Comparison of ENCODE assay signal across 19 cellular contexts in the genomic region with DNA sequence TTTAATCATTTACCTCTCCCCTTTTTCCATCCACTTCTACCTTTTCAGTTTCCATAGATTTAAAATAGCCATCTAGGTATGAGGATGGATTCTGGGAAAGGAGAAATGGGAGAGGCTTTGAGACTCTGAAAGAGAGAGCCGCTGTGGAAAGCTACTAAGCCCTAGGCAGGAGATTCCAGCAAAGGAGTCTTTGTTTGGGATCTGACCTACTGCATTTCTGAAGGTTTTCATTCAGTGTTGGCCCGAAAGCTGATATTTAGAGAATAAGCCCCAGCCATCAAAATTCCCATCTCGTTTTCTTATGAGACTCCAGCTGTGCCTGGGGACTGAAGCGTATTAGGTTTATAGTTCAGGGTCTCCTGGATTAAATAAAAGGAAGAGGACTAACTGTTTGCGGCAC. TPM values are rescaled to one million over a fixed set of nuclear protein-coding genes. Genes with fewer than 3 reads are reported as not detected.
DNase-seq lines count a peak whose midpoint lies in the region; ATAC-seq, FAIRE-seq and TF ChIP-seq lines count a peak whose summit lies in the region.
"Had no signal": no experiment of that assay in that cellular context is flagged by ENCODE, and none has a peak within 500 bp of the region (broad histone marks: within the 10 kb centered on the region; RNA-seq: fewer than 3 reads in every experiment).

No MANE protein-coding gene starts in this region.

- no peak overlapping the region for H4K91ac ChIP-seq in H9 (ENCODE audit: insufficient read length, low read depth, low read length)

- no peak overlapping the region for H3K23ac ChIP-seq in H9 (ENCODE audit: insufficient read length, low read depth, low read length)

- TF ChIP-seq CTCF in H9 (conservative IDR thresholded peaks at IDR 0.05) (no peak), GM12878 (IDR thresholded peaks at IDR 0.05 in 2 of 3, conservative IDR thresholded peaks at IDR 0.05 in 1 of 3; ENCODE audit: control insufficient read depth in 2 of 3, extremely low read depth in 1 of 3, insufficient read depth in 1 of 3, low read depth in 3 of 3, low read length in 3 of 3) (no peak)

- TF ChIP-seq RAD21 in GM12878 (IDR thresholded peaks at IDR 0.05; ENCODE audit: insufficient read depth, low read depth, low read length), result no peak

- H3K4ac ChIP-seq in H9 (ENCODE audit: low read depth, low read length), result no peak overlapping the region

- no peaks in the 10 kb centered on the region for H3K9me3 ChIP-seq in H9 (ENCODE audit: control insufficient read depth, low read depth, low read length)
- H3K9me3 ChIP-seq in GM12878 (replicated peaks; ENCODE audit: control insufficient read depth, insufficient read depth, low read length), result no peaks in the 10 kb centered on the region
- H3K9me3 ChIP-seq: BE2C, HAP-1 had no signal

- H4K8ac ChIP-seq in H9 (replicated peaks; ENCODE audit: insufficient read length, low read depth, low read length), result no peak overlapping the region

- no CpG with 5 or more reads among the region's 5 CpGs for WGBS in H9 (ENCODE audit: extremely low coverage, insufficient read length, low lambda C conversion rate)
- WGBS in GM12878 (ENCODE audit: insufficient coverage, insufficient replicate concordance, low lambda C conversion rate, missing lambda C conversion rate), result 65% methylated on average over 5 of the region's 5 CpGs

- no peak overlapping the region for H3K14ac ChIP-seq in H9 (ENCODE audit: insufficient read depth, low read length)

- no peak overlapping the region for H2BK12ac ChIP-seq in H9 (ENCODE audit: insufficient read length, low read depth, low read length)

- H2AFZ ChIP-seq in H9 (ENCODE audit: low read length), result peak overlapping the region; percentile 14
- H2AFZ ChIP-seq in GM12878 (ENCODE audit: control insufficient read depth, low read depth, low read length), result no peak overlapping the region

- POLR2A ChIA-PET in GM12878 (lab: Charles Lee), result no interaction called here

- intact Hi-C loops in GM12878 (cut with micrococcal nuclease; ENCODE audit: unreplicated experiment), result no loop called here

- H3K4me2 ChIP-seq in H9 (ENCODE audit: insufficient read depth, insufficient read length, low read length) (no peak overlapping the region), GM12878 (ENCODE audit: control insufficient read depth, insufficient read depth) (no peak overlapping the region)

- TF ChIP-seq EP300 in GM12878 (IDR thresholded peaks at IDR 0.05; ENCODE audit: borderline replicate concordance in 1 of 2, control insufficient read depth in 1 of 2, low read depth in 2 of 2, low read length in 2 of 2), result no peak

- in situ Hi-C loops in GM12878 (cut with MboI), result no loop called here

- RAD21 ChIA-PET in GM12878 (lab: Charles Lee; ENCODE audit: unreplicated experiment), result interaction anchor here (1.1 kb wide), 1 partner anchor 42 kb away, joined by 3 read pairs; no protein-coding TSS in a partner anchor

- H3K18ac ChIP-seq in H9 (ENCODE audit: insufficient read length, low read depth, low read length), result no peak overlapping the region

- H4K5ac ChIP-seq in H9 (ENCODE audit: insufficient read length, low read depth, low read length), result no peak overlapping the region

- H2BK120ac ChIP-seq in H9 (ENCODE audit: low read depth, low read length, poor library complexity, severe bottlenecking), result no peak overlapping the region

- TF ChIP-seq POLR2A in GM12878 (IDR thresholded peaks at IDR 0.05; ENCODE audit: low read depth, low read length) (no peak), GM18505 (IDR thresholded peaks at IDR 0.05; ENCODE audit: borderline replicate concordance, extremely low read depth, insufficient read depth, insufficient read length) (no peak)

- FAIRE-seq in GM12878 (lab: Jason Lieb, UNC), result no peak
- FAIRE-seq: HepG2, HTR-8/SVneo had no signal

- no peak for ATAC-seq in GM12878
- no peak for ATAC-seq in GM18505 (IDR thresholded peaks at IDR 0.05; ENCODE audit: unreplicated experiment)
- ATAC-seq in GM18519 (IDR thresholded peaks at IDR 0.05; ENCODE audit: low FRiP score, unreplicated experiment), result no peak
- ATAC-seq: HepG2 had no signal

- no peak overlapping the region for H3K4me3 Mint-ChIP-seq in H9
- H3K4me3 Mint-ChIP-seq in activated naive CD4-positive, alpha-beta T cell treated with anti-CD3 and anti-CD28 coated beads, Interleukin-2, amount 10 ng/mL, durations not matched to agents 7 days and 5 days, result no peak overlapping the region
- H3K4me3 Mint-ChIP-seq: CD4-positive, alpha-beta memory T cell; HFFc6 had no signal

- CTCF ChIA-PET in GM12878 (lab: Yijun Ruan, JAX), result interaction anchor here (0.5 to 3.0 kb wide), 3 partner anchors 15 to 248 kb away, joined by 3 to 20 read pairs (median 3); no protein-coding TSS in a partner anchor
- CTCF ChIA-PET in activated naive CD4-positive, alpha-beta T cell treated with anti-CD3 and anti-CD28 coated beads, Interleukin-2, amount 10 ng/mL, durations not matched to agents 7 days and 5 days (lab: Charles Lee), result interaction anchor here (3.9 kb wide), 1 partner anchor 26 kb away, joined by 16 read pairs; no protein-coding TSS in a partner anchor

- no peak overlapping the region for H2BK5ac ChIP-seq in H9 (ENCODE audit: insufficient read length, low read length)

- H3K36me3 Mint-ChIP-seq in H9 (ENCODE audit: insufficient read depth in 1 of 3, low read depth in 3 of 3), result no peaks in the 10 kb centered on the region
- H3K36me3 Mint-ChIP-seq in activated naive CD4-positive, alpha-beta T cell treated with anti-CD3 and anti-CD28 coated beads, Interleukin-2, amount 10 ng/mL, durations not matched to agents 7 days and 5 days, result no peaks in the 10 kb centered on the region
- H3K36me3 Mint-ChIP-seq: CD4-positive, alpha-beta memory T cell had no signal

- H3K4me1 Mint-ChIP-seq in H9, result peaks cover 3 to 13% of the 10 kb centered on the region in 2 experiments
- peaks cover 13% of the 10 kb centered on the region for H3K4me1 Mint-ChIP-seq in activated naive CD4-positive, alpha-beta T cell treated with anti-CD3 and anti-CD28 coated beads, Interleukin-2, amount 10 ng/mL, durations not matched to agents 7 days and 5 days

- H3K27ac ChIP-seq in H9 (ENCODE audit: insufficient read length, low read depth, low read length) (no peak overlapping the region), GM12878 (ENCODE audit: control insufficient read depth, insufficient read depth) (no peak overlapping the region)
- H3K27ac ChIP-seq: C4-2B had no signal

- no peak overlapping the region for H3T11ph ChIP-seq in H9 (ENCODE audit: low read length)

- H3K27me3 ChIP-seq in H9 (ENCODE audit: insufficient read depth, low read length) (no peaks in the 10 kb centered on the region), GM12878 (replicated peaks in 1 of 2; ENCODE audit: control insufficient read depth in 2 of 2, insufficient read depth in 2 of 2, low read length in 1 of 2) (no peaks in the 10 kb centered on the region)
- H3K27me3 ChIP-seq: BE2C had no signal

- no peaks in the 10 kb centered on the region for H3K36me3 ChIP-seq in GM12878 (ENCODE audit: control insufficient read depth in 2 of 2, insufficient read depth in 2 of 2, low read length in 1 of 2)
- H3K36me3 ChIP-seq: BE2C, HAP-1 had no signal

- H3K4me1 ChIP-seq in H9 (ENCODE audit: insufficient read depth, low read length) (no peaks in the 10 kb centered on the region), GM12878 (ENCODE audit: control insufficient read depth, insufficient read depth, low read length) (peaks cover 12% of the 10 kb centered on the region)
- H3K4me1 ChIP-seq: BE2C, HAP-1 had no signal

- H3K27ac Mint-ChIP-seq in H9, result no peak overlapping the region
- no peak overlapping the region for H3K27ac Mint-ChIP-seq in activated naive CD4-positive, alpha-beta T cell treated with anti-CD3 and anti-CD28 coated beads, Interleukin-2, amount 10 ng/mL, durations not matched to agents 7 days and 5 days
- H3K27ac Mint-ChIP-seq: CD4-positive, alpha-beta memory T cell; HFFc6 had no signal

- no peak overlapping the region for H3K56ac ChIP-seq in H9 (ENCODE audit: insufficient read length, low read depth, low read length)

- DNase-seq in H9 (no peak), GM12878 (ENCODE audit: low read depth, low spot score) (no peak), globus pallidus (ENCODE audit: low spot score) (peak; percentile 49), occipital lobe (lab: John Stamatoyannopoulos, UW) (peak; percentile 3), kidney tubule cell (ENCODE audit: low spot score) (no peak)
- no peak for DNase-seq in activated naive CD4-positive, alpha-beta T cell treated with anti-CD3 and anti-CD28 coated beads, Interleukin-2, amount 10 ng/mL, durations not matched to agents 7 days and 5 days
- DNase-seq: BE2C; CD4-positive, alpha-beta memory T cell; COR-L47; DND-41; GDM1; GOT3; HFFc6 had no signal

- H3K79me1 ChIP-seq in H9 (ENCODE audit: insufficient read depth, low read depth, low read length, poor library complexity, severe bottlenecking), result no peaks in the 10 kb centered on the region

- H3K9ac ChIP-seq in H9 (ENCODE audit: extremely low read depth, insufficient read length, low read length) (no peak overlapping the region), GM12878 (ENCODE audit: control insufficient read depth, insufficient read depth, low read length) (no peak overlapping the region)

- H3K9me3 Mint-ChIP-seq in H9, result no peaks in the 10 kb centered on the region
- H3K9me3 Mint-ChIP-seq in activated naive CD4-positive, alpha-beta T cell treated with anti-CD3 and anti-CD28 coated beads, Interleukin-2, amount 10 ng/mL, durations not matched to agents 7 days and 5 days, result peaks cover 2% of the 10 kb centered on the region
- H3K9me3 Mint-ChIP-seq: CD4-positive, alpha-beta memory T cell; HFFc6 had no signal

- no peak overlapping the region for H2AK5ac ChIP-seq in H9 (ENCODE audit: insufficient read length, low read length)

- no peaks in the 10 kb centered on the region for H3K23me2 ChIP-seq in H9 (ENCODE audit: insufficient read length, low read depth, low read length, poor library complexity, severe bottlenecking)

- H3K79me2 ChIP-seq in H9 (ENCODE audit: insufficient read depth, low read length) (no peaks in the 10 kb centered on the region), GM12878 (ENCODE audit: control insufficient read depth, insufficient read depth, low read length) (no peaks in the 10 kb centered on the region)

- TSS peak; percentile 50 for BruUV-seq in GM12878 (replicated peaks; lab: Mats Ljungman, UMichigan)

- H3K4me3 ChIP-seq in GM12878, result no peak overlapping the region
- H3K4me3 ChIP-seq: HAP-1 had no signal

- no peaks in the 10 kb centered on the region for H4K20me1 ChIP-seq in H9 (ENCODE audit: control insufficient read depth, insufficient read depth, insufficient read length)
- H4K20me1 ChIP-seq in GM12878 (ENCODE audit: control insufficient read depth, insufficient read depth), result no peaks in the 10 kb centered on the region

- no peak overlapping the region for H2BK15ac ChIP-seq in H9 (ENCODE audit: low read depth, low read length)

- peaks cover 2% of the 10 kb centered on the region; the same call in 1 of the 2 replicates for H3K27me3 Mint-ChIP-seq in H9 (ENCODE audit: low read depth)
- peaks cover 10% of the 10 kb centered on the region for H3K27me3 Mint-ChIP-seq in activated naive CD4-positive, alpha-beta T cell treated with anti-CD3 and anti-CD28 coated beads, Interleukin-2, amount 10 ng/mL, durations not matched to agents 7 days and 5 days

- H2BK20ac ChIP-seq in H9 (ENCODE audit: low read depth, low read length, poor library complexity, severe bottlenecking), result no peak overlapping the region

- SMC1A ChIA-PET in GM12878 (lab: Charles Lee; ENCODE audit: uncharacterized antibody, unreplicated experiment), result interaction anchor here (1.6 kb wide), 1 partner anchor 25 kb away, joined by 6 read pairs; no protein-coding TSS in a partner anchor

RNA-seq across cellular contexts. Expression of gene LIPH, which starts 19.5 kb away (rescaled TPM):
- 0.17 and 0.37 TPM in 2 replicates for total RNA-seq in H9 (2021)
- total RNA-seq in GM12878 (2013; cell fraction: nucleolus; rRNA removed), result 10.0 and 12.6 TPM in 2 replicates
- total RNA-seq in GM12878 (2014; rRNA removed), result 6.8 and 8.0 TPM in 2 replicates
- total RNA-seq in GM12878 (2014; rRNA removed; fragmentation: Illumina TruSeq; extraction: Trizol), result 4.9 and 5.4 TPM in 2 replicates
- 8.8 and 9.1 TPM in 2 replicates for total RNA-seq in GM12878 (2021)
- 2.0 TPM for polyA plus RNA-seq in GM12878 (2011; ENCODE audit: low read depth)
- polyA plus RNA-seq in GM12878 (2011; rRNA removed), result 11.1 and 11.7 TPM in 2 replicates
- 5.0 and 5.6 TPM in 2 replicates for polyA plus RNA-seq in GM12878 (2011; cell fraction: cytosol; rRNA removed)
- polyA plus RNA-seq in GM12878 (2011; cell fraction: nucleus; rRNA removed), result 3.1 and 3.6 TPM in 2 replicates
- 1.9 and 4.7 TPM in 2 replicates for polyA plus RNA-seq in GM12878 (2012)
- polyA plus RNA-seq in GM12878 (2014; fragmentation: Illumina TruSeq; extraction: Trizol), result 7.8 and 11.6 TPM in 2 replicates
- polyA plus RNA-seq in GM12878 (2014; fragmentation: Nextera tagmentation; extraction: Ambion mirVana), result 1 to 10 TPM; 2.2 to 4.7 TPM
- 4.2 and 5.7 TPM in 2 replicates for polyA plus RNA-seq in GM12878 (2014; rRNA removed)
- 1 to 10 TPM; 5.1 TPM for polyA plus RNA-seq in GM12878 (2016; fragmentation: Nextera tagmentation; extraction: Ambion mirVana)
- 14.4 and 16.4 TPM in 2 replicates for polyA minus RNA-seq in GM12878 (2011; rRNA and poly(A)+ RNA removed)
- 4.0 and 5.1 TPM in 2 replicates for polyA minus RNA-seq in GM12878 (2011; cell fraction: cytosol; rRNA and poly(A)+ RNA removed)
- polyA minus RNA-seq in GM12878 (2011; cell fraction: nucleus; rRNA and poly(A)+ RNA removed), result 1.5 and 1.7 TPM in 2 replicates
- total RNA-seq in occipital lobe, result not detected
- total RNA-seq: CD4-positive, alpha-beta memory T cell had no signal
- polyA plus RNA-seq: CD4-positive, alpha-beta memory T cell had no signal

RNA-seq across cellular contexts. Expression of gene TMEM41A, which starts 34.0 kb away (rescaled TPM):
- total RNA-seq in H9 (2021), result 23.3 and 23.9 TPM in 2 replicates
- 91.6 and 96.1 TPM in 2 replicates for total RNA-seq in GM12878 (2013; cell fraction: nucleolus; rRNA removed)
- total RNA-seq in GM12878 (2014; rRNA removed), result 23.0 and 23.3 TPM in 2 replicates
- total RNA-seq in GM12878 (2014; rRNA removed; fragmentation: Illumina TruSeq; extraction: Trizol), result 15.6 and 15.8 TPM in 2 replicates
- 19.9 and 21.9 TPM in 2 replicates for total RNA-seq in GM12878 (2021)
- polyA plus RNA-seq in GM12878 (2011; ENCODE audit: low read depth), result 14.3 TPM
- polyA plus RNA-seq in GM12878 (2011; rRNA removed), result 29.2 and 32.3 TPM in 2 replicates
- 21.4 and 24.2 TPM in 2 replicates for polyA plus RNA-seq in GM12878 (2011; cell fraction: cytosol; rRNA removed)
- polyA plus RNA-seq in GM12878 (2011; cell fraction: nucleus; rRNA removed), result 27.6 and 30.3 TPM in 2 replicates
- 13.8 and 13.9 TPM in 2 replicates for polyA plus RNA-seq in GM12878 (2012)
- polyA plus RNA-seq in GM12878 (2014; fragmentation: Illumina TruSeq; extraction: Trizol), result 21.6 and 24.6 TPM in 2 replicates
- polyA plus RNA-seq in GM12878 (2014; fragmentation: Nextera tagmentation; extraction: Ambion mirVana), result 10 to 100 TPM; 13.9 to 16.9 TPM
- polyA plus RNA-seq in GM12878 (2014; rRNA removed), result 18.1 and 18.5 TPM in 2 replicates
- polyA plus RNA-seq in GM12878 (2016; fragmentation: Nextera tagmentation; extraction: Ambion mirVana), result 10 to 100 TPM; 28.6 to 33.2 TPM
- polyA minus RNA-seq in GM12878 (2011; rRNA and poly(A)+ RNA removed), result 34.8 and 40.2 TPM in 2 replicates
- 8.8 and 11.5 TPM in 2 replicates for polyA minus RNA-seq in GM12878 (2011; cell fraction: cytosol; rRNA and poly(A)+ RNA removed)
- 22.6 and 36.7 TPM in 2 replicates for polyA minus RNA-seq in GM12878 (2011; cell fraction: nucleus; rRNA and poly(A)+ RNA removed)
- 12.9 TPM for total RNA-seq in occipital lobe

RNA-seq across cellular contexts. Expression of gene SENP2, which starts 53.2 kb away (rescaled TPM):
- total RNA-seq in H9 (2021), result 89.4 and 90.1 TPM in 2 replicates
- 29.0 and 32.5 TPM in 2 replicates for total RNA-seq in GM12878 (2013; cell fraction: nucleolus; rRNA removed)
- 18.1 and 28.2 TPM in 2 replicates for total RNA-seq in GM12878 (2014; rRNA removed)
- 42.7 and 44.4 TPM in 2 replicates for total RNA-seq in GM12878 (2014; rRNA removed; fragmentation: Illumina TruSeq; extraction: Trizol)
- 35.4 and 36.2 TPM in 2 replicates for total RNA-seq in GM12878 (2021)
- 8.6 TPM for polyA plus RNA-seq in GM12878 (2011; ENCODE audit: low read depth)
- 12.1 and 17.4 TPM in 2 replicates for polyA plus RNA-seq in GM12878 (2011; rRNA removed)
- polyA plus RNA-seq in GM12878 (2011; cell fraction: cytosol; rRNA removed), result 3.7 and 4.0 TPM in 2 replicates
- 5.4 and 7.2 TPM in 2 replicates for polyA plus RNA-seq in GM12878 (2011; cell fraction: nucleus; rRNA removed)
- polyA plus RNA-seq in GM12878 (2012), result 16.3 and 17.2 TPM in 2 replicates
- polyA plus RNA-seq in GM12878 (2014; fragmentation: Illumina TruSeq; extraction: Trizol), result 36.0 and 42.8 TPM in 2 replicates
- polyA plus RNA-seq in GM12878 (2014; fragmentation: Nextera tagmentation; extraction: Ambion mirVana), result 1 to 10 TPM; 9.0 to 9.7 TPM
- polyA plus RNA-seq in GM12878 (2014; rRNA removed), result 18.8 and 19.7 TPM in 2 replicates
- 10 to 100 TPM; 30.5 to 35.1 TPM for polyA plus RNA-seq in GM12878 (2016; fragmentation: Nextera tagmentation; extraction: Ambion mirVana)
- polyA minus RNA-seq in GM12878 (2011; rRNA and poly(A)+ RNA removed), result 6.0 and 11.0 TPM in 2 replicates
- polyA minus RNA-seq in GM12878 (2011; cell fraction: cytosol; rRNA and poly(A)+ RNA removed), result 5.7 and 9.2 TPM in 2 replicates
- 2.8 and 5.5 TPM in 2 replicates for polyA minus RNA-seq in GM12878 (2011; cell fraction: nucleus; rRNA and poly(A)+ RNA removed)
- total RNA-seq in occipital lobe, result 43.5 TPM

Comparison
In these comparisons a context has a peak if more than half of its experiments do, and no peak if none do; other contexts are left out.
1. DNase-seq: peak in globus pallidus (single experiment) and occipital lobe (single experiment); none in H9 (single experiment), GM12878 (single experiment), activated naive CD4-positive, alpha-beta T cell treated with anti-CD3 and anti-CD28 coated beads, Interleukin-2, amount 10 ng/mL, durations not matched to agents 7 days and 5 days (single experiment) and kidney tubule cell (single experiment).